ENCODE assay signal across 2 cellular contexts in the genomic region with DNA sequence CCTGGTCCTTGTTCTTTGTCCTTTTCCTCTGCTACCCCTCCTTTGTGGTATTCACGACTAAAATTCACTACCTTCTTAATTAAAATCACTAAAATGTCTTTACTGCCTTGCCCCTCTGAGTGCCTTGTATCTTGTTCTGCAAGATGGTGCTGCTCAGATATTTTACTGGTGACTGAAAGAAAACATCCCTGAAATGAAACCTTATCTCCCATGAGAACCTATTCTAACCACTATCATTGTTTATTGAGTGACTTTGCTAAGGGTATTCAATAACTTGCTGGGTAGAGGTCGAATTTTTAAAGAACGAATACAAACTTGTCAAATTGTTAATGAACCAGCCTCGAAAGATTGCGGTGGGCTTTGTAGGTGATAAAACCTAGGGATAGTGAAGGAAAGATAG.
TF ChIP-seq lines count a peak whose summit lies in the region.

No MANE protein-coding gene starts in this region.

TF ChIP-seq in SK-N-SH, 30 proteins besides CTCF, POLR2A, EP300 and RAD21 (continued from another document):
- TF ChIP-seq, protein P1, sequence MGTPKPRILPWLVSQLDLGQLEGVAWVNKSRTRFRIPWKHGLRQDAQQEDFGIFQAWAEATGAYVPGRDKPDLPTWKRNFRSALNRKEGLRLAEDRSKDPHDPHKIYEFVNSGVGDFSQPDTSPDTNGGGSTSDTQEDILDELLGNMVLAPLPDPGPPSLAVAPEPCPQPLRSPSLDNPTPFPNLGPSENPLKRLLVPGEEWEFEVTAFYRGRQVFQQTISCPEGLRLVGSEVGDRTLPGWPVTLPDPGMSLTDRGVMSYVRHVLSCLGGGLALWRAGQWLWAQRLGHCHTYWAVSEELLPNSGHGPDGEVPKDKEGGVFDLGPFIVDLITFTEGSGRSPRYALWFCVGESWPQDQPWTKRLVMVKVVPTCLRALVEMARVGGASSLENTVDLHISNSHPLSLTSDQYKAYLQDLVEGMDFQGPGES (IDR thresholded peaks at IDR 0.05; ENCODE audit: low read depth, low read length), result no peak
- TF ChIP-seq SIN3A (IDR thresholded peaks at IDR 0.05; ENCODE audit: borderline replicate concordance, low read depth, low read length) (no peak), CHD2 (IDR thresholded peaks at IDR 0.05; ENCODE audit: low read length, partially characterized antibody) (no peak)
TF ChIP-seq in SK-N-SH: peak in this region for 0.

TF ChIP-seq in SK-N-SH treated with all-trans-retinoic acid at 6 μM for 48 hours, 23 proteins besides CTCF, POLR2A, EP300 and RAD21 (continued from another document):
- TF ChIP-seq, protein P2, sequence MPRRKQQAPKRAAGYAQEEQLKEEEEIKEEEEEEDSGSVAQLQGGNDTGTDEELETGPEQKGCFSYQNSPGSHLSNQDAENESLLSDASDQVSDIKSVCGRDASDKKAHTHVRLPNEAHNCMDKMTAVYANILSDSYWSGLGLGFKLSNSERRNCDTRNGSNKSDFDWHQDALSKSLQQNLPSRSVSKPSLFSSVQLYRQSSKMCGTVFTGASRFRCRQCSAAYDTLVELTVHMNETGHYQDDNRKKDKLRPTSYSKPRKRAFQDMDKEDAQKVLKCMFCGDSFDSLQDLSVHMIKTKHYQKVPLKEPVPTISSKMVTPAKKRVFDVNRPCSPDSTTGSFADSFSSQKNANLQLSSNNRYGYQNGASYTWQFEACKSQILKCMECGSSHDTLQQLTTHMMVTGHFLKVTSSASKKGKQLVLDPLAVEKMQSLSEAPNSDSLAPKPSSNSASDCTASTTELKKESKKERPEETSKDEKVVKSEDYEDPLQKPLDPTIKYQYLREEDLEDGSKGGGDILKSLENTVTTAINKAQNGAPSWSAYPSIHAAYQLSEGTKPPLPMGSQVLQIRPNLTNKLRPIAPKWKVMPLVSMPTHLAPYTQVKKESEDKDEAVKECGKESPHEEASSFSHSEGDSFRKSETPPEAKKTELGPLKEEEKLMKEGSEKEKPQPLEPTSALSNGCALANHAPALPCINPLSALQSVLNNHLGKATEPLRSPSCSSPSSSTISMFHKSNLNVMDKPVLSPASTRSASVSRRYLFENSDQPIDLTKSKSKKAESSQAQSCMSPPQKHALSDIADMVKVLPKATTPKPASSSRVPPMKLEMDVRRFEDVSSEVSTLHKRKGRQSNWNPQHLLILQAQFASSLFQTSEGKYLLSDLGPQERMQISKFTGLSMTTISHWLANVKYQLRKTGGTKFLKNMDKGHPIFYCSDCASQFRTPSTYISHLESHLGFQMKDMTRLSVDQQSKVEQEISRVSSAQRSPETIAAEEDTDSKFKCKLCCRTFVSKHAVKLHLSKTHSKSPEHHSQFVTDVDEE (CRISPR knock-in tag; IDR thresholded peaks at IDR 0.05), result no peak
- TF ChIP-seq, protein P3, sequence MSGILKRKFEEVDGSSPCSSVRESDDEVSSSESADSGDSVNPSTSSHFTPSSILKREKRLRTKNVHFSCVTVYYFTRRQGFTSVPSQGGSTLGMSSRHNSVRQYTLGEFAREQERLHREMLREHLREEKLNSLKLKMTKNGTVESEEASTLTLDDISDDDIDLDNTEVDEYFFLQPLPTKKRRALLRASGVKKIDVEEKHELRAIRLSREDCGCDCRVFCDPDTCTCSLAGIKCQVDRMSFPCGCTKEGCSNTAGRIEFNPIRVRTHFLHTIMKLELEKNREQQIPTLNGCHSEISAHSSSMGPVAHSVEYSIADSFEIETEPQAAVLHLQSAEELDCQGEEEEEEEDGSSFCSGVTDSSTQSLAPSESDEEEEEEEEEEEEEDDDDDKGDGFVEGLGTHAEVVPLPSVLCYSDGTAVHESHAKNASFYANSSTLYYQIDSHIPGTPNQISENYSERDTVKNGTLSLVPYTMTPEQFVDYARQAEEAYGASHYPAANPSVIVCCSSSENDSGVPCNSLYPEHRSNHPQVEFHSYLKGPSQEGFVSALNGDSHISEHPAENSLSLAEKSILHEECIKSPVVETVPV (CRISPR knock-in tag; IDR thresholded peaks at IDR 0.05), result no peak
- TF ChIP-seq ZFP3 (CRISPR knock-in tag; IDR thresholded peaks at IDR 0.05) (no peak), ZNF565 (CRISPR knock-in tag; conservative IDR thresholded peaks at IDR 0.05; ENCODE audit: low read depth) (no peak), SNAI2 (CRISPR knock-in tag; IDR thresholded peaks at IDR 0.05) (no peak), ISL1 (CRISPR knock-in tag; IDR thresholded peaks at IDR 0.05) (no peak), OSR1 (CRISPR knock-in tag; IDR thresholded peaks at IDR 0.05) (no peak)
- TF ChIP-seq, protein P4, sequence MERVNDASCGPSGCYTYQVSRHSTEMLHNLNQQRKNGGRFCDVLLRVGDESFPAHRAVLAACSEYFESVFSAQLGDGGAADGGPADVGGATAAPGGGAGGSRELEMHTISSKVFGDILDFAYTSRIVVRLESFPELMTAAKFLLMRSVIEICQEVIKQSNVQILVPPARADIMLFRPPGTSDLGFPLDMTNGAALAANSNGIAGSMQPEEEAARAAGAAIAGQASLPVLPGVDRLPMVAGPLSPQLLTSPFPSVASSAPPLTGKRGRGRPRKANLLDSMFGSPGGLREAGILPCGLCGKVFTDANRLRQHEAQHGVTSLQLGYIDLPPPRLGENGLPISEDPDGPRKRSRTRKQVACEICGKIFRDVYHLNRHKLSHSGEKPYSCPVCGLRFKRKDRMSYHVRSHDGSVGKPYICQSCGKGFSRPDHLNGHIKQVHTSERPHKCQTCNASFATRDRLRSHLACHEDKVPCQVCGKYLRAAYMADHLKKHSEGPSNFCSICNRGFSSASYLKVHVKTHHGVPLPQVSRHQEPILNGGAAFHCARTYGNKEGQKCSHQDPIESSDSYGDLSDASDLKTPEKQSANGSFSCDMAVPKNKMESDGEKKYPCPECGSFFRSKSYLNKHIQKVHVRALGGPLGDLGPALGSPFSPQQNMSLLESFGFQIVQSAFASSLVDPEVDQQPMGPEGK (CRISPR knock-in tag; IDR thresholded peaks at IDR 0.05; ENCODE audit: borderline replicate concordance), result no peak
- TF ChIP-seq, protein P5, sequence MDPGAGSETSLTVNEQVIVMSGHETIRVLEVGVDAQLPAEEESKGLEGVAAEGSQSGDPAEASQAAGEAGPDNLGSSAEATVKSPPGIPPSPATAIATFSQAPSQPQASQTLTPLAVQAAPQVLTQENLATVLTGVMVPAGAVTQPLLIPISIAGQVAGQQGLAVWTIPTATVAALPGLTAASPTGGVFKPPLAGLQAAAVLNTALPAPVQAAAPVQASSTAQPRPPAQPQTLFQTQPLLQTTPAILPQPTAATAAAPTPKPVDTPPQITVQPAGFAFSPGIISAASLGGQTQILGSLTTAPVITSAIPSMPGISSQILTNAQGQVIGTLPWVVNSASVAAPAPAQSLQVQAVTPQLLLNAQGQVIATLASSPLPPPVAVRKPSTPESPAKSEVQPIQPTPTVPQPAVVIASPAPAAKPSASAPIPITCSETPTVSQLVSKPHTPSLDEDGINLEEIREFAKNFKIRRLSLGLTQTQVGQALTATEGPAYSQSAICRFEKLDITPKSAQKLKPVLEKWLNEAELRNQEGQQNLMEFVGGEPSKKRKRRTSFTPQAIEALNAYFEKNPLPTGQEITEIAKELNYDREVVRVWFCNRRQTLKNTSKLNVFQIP (CRISPR knock-in tag; IDR thresholded peaks at IDR 0.05; ENCODE audit: borderline replicate concordance, low read depth), result no peak
